1 cellular context compared by ENCODE assay signal in genomic region chr12:101599311-101599710, GRCh38.
TF ChIP-seq lines count a peak whose summit lies in the region.

No MANE protein-coding gene starts in this region.

TF ChIP-seq in HepG2, 621 proteins besides CTCF, POLR2A, EP300 and RAD21 (continued from another document):
- TF ChIP-seq PRDM10 (CRISPR knock-in tag; IDR thresholded peaks at IDR 0.05; ENCODE audit: low read depth) (no peak), TP53 (CRISPR knock-in tag; conservative IDR thresholded peaks at IDR 0.05) (no peak), ARID2 (CRISPR knock-in tag; IDR thresholded peaks at IDR 0.05; ENCODE audit: borderline replicate concordance) (no peak)
TF ChIP-seq in HepG2: peak in this region for 50.
